8 cellular contexts compared by ENCODE assay signal in the genomic region with DNA sequence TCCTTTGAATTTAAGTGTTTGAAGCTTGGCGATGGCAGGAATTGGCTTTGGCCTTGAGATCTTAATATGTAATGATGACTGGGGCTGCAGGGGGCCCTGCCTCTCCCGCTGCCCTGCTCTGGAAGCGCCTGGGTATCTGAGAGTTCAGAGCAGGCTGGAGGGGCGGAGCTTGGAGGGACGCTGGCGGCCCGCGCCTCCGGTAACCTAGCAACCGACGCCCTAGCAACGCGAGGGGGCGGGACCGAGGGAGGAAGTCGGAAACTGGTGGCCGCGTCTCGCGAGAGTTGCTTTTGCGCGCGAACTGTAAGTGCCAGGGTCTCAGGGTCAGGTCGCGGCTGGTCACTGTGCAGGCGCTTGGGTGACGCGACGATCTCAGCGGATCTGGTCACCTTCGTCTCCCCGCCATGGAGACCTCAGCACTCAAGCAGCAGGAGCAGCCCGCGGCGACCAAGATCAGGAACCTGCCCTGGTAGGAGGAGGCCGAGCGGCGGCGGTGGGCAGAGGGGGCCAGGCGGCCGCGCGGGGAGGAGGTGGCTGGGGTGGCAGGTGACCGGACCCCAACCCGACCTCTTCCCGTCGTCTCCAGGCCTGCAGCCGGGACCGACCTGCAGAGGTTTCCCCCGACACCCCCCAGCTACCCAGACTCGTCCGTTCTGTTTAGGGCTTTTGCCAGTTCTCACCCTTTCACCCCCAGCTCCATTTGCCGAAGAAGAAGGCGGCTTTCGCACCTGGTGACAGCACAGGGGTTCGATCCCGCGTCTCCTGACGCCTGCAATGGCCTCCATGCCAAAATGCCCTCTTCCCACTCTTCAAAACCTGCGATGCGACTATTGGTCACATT. TPM values are rescaled to one million over a fixed set of nuclear protein-coding genes. Genes with fewer than 3 reads are reported as not detected.
DNase-seq lines count a peak whose midpoint lies in the region; ATAC-seq and TF ChIP-seq lines count a peak whose summit lies in the region.

A gene with protein sequence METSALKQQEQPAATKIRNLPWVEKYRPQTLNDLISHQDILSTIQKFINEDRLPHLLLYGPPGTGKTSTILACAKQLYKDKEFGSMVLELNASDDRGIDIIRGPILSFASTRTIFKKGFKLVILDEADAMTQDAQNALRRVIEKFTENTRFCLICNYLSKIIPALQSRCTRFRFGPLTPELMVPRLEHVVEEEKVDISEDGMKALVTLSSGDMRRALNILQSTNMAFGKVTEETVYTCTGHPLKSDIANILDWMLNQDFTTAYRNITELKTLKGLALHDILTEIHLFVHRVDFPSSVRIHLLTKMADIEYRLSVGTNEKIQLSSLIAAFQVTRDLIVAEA (plus strand): TSS at position 280 of the 841 bp plus-strand sequence. CDS start 125 bp downstream, at position 405.

- no peaks in the 10 kb centered on the region for H3K27me3 ChIP-seq in liver (ENCODE audit: control insufficient read depth in 4 of 4, insufficient read depth in 4 of 4, low read length in 3 of 4)

- DNase-seq in CD1c-positive myeloid dendritic cell (ENCODE audit: extremely low spot score) (peak; percentile 99), NCI-H774 (lab: John Stamatoyannopoulos, UW) (peak; percentile 100), dermis microvascular lymphatic vessel endothelial cell (ENCODE audit: low read depth in 2 of 2) (peak; percentile 92 to 97)
- DNase-seq in activated CD4-positive, alpha-beta T cell treated with anti-CD3 and anti-CD28 coated beads, Interleukin-2, amount 50 U/mL, for 24 hours (ENCODE audit: low read depth in 1 of 2, low spot score in 1 of 2), result peak; percentile 94 to 96
- DNase-seq in stimulated activated CD4-positive, alpha-beta T cell treated with anti-CD3 and anti-CD28 coated beads, Interleukin-4, amount 100 ng/mL, for 1 hour, result peak; percentile 99

- ATAC-seq in GM19397 (IDR thresholded peaks at IDR 0.05; ENCODE audit: unreplicated experiment) (peak; percentile 99), HG03565 (IDR thresholded peaks at IDR 0.05; ENCODE audit: unreplicated experiment) (peak; percentile 98)

- peak within 1 kb of the TSS; percentile 49 to 61 for H3K9ac ChIP-seq in liver (ENCODE audit: low read depth in 1 of 2, low read length in 2 of 2)

- peaks cover 6 to 21% (median 14%) of the 10 kb centered on the region in 4 donors for H3K4me1 ChIP-seq in liver (ENCODE audit: control insufficient read depth in 4 of 4, insufficient read depth in 4 of 4, low read length in 3 of 4)

- TF ChIP-seq CTCF in liver (IDR thresholded peaks at IDR 0.05; ENCODE audit: low read depth, low read length, missing input control), result no peak

- H3K9me3 ChIP-seq in liver (ENCODE audit: control insufficient read depth in 4 of 4, low read length in 3 of 4), result no peaks in the 10 kb centered on the region

- peak within 1 kb of the TSS; percentile 84 to 94 (median 91) for H3K4me3 ChIP-seq in liver (ENCODE audit: low read depth in 1 of 3, low read length in 3 of 3)

- peak in 1 of 2 donors; percentile 17 for TF ChIP-seq RAD21 in liver (IDR thresholded peaks at IDR 0.05)

- WGBS in liver, result under 1% methylated on average over 61 of the region's 61 CpGs

- H3K36me3 ChIP-seq in liver (ENCODE audit: control insufficient read depth in 4 of 4, insufficient read depth in 3 of 4, low read depth in 1 of 4, low read length in 3 of 4), result peaks cover 4 to 22% (median 13%) of the 10 kb centered on the region in 4 donors

- peak within 1 kb of the TSS; percentile 67 to 72 for H3K27ac ChIP-seq in liver (ENCODE audit: low read depth in 1 of 2, low read length in 2 of 2)

TF ChIP-seq in liver, 16 proteins besides CTCF, POLR2A, EP300 and RAD21:
- TF ChIP-seq TAF1 (conservative IDR thresholded peaks at IDR 0.05), result no peak
- TF ChIP-seq, protein P1, sequence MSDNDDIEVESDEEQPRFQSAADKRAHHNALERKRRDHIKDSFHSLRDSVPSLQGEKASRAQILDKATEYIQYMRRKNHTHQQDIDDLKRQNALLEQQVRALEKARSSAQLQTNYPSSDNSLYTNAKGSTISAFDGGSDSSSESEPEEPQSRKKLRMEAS (IDR thresholded peaks at IDR 0.05), result no peak
- TF ChIP-seq JUND (IDR thresholded peaks at IDR 0.05), result no peak
- TF ChIP-seq HNF4A (conservative IDR thresholded peaks at IDR 0.05), result no peak
- TF ChIP-seq EGR1 (IDR thresholded peaks at IDR 0.05; ENCODE audit: low read depth in 2 of 2), result peak in 1 of 2 donors; percentile 9
- no peak for TF ChIP-seq YY1 (IDR thresholded peaks at IDR 0.05)
- TF ChIP-seq, protein P2, sequence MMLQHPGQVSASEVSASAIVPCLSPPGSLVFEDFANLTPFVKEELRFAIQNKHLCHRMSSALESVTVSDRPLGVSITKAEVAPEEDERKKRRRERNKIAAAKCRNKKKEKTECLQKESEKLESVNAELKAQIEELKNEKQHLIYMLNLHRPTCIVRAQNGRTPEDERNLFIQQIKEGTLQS (IDR thresholded peaks at IDR 0.05), result no peak
- TF ChIP-seq RXRA (IDR thresholded peaks at IDR 0.05), result peak in 1 of 2 donors; percentile 14
- TF ChIP-seq, protein P3, sequence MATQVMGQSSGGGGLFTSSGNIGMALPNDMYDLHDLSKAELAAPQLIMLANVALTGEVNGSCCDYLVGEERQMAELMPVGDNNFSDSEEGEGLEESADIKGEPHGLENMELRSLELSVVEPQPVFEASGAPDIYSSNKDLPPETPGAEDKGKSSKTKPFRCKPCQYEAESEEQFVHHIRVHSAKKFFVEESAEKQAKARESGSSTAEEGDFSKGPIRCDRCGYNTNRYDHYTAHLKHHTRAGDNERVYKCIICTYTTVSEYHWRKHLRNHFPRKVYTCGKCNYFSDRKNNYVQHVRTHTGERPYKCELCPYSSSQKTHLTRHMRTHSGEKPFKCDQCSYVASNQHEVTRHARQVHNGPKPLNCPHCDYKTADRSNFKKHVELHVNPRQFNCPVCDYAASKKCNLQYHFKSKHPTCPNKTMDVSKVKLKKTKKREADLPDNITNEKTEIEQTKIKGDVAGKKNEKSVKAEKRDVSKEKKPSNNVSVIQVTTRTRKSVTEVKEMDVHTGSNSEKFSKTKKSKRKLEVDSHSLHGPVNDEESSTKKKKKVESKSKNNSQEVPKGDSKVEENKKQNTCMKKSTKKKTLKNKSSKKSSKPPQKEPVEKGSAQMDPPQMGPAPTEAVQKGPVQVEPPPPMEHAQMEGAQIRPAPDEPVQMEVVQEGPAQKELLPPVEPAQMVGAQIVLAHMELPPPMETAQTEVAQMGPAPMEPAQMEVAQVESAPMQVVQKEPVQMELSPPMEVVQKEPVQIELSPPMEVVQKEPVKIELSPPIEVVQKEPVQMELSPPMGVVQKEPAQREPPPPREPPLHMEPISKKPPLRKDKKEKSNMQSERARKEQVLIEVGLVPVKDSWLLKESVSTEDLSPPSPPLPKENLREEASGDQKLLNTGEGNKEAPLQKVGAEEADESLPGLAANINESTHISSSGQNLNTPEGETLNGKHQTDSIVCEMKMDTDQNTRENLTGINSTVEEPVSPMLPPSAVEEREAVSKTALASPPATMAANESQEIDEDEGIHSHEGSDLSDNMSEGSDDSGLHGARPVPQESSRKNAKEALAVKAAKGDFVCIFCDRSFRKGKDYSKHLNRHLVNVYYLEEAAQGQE (IDR thresholded peaks at IDR 0.05), result peak; percentile 54
- TF ChIP-seq, protein P4, sequence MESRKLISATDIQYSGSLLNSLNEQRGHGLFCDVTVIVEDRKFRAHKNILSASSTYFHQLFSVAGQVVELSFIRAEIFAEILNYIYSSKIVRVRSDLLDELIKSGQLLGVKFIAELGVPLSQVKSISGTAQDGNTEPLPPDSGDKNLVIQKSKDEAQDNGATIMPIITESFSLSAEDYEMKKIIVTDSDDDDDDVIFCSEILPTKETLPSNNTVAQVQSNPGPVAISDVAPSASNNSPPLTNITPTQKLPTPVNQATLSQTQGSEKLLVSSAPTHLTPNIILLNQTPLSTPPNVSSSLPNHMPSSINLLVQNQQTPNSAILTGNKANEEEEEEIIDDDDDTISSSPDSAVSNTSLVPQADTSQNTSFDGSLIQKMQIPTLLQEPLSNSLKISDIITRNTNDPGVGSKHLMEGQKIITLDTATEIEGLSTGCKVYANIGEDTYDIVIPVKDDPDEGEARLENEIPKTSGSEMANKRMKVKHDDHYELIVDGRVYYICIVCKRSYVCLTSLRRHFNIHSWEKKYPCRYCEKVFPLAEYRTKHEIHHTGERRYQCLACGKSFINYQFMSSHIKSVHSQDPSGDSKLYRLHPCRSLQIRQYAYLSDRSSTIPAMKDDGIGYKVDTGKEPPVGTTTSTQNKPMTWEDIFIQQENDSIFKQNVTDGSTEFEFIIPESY (IDR thresholded peaks at IDR 0.05), result peak; percentile 100
- TF ChIP-seq GABPA (IDR thresholded peaks at IDR 0.05 in 1 of 2, conservative IDR thresholded peaks at IDR 0.05 in 1 of 2), result peak in 1 of 2 donors; percentile 86
- TF ChIP-seq SP1 (IDR thresholded peaks at IDR 0.05), result no peak
- peak; percentile 71 for TF ChIP-seq NR2F2 (IDR thresholded peaks at IDR 0.05)
- no peak for TF ChIP-seq FOXA2 (IDR thresholded peaks at IDR 0.05)

RNA-seq across cellular contexts. Expression of the gene that starts here (rescaled TPM):
- total RNA-seq in dermis microvascular lymphatic vessel endothelial cell (15.9 and 17.2 TPM in 2 replicates), liver (10 to 100 TPM in 1 of 2 donors, 1 to 10 TPM in 1; 7.4 to 26.4 TPM)
- polyA plus RNA-seq in liver, result 1 to 10 TPM; 5.4 to 6.0 TPM

Comparison
In these comparisons a context has a peak if more than half of its experiments do, and no peak if none do; other contexts are left out.
1. Peak in every context shown above with its lines: DNase-seq, ATAC-seq, H3K4me3 ChIP-seq and H3K27ac ChIP-seq.